28 cellular contexts compared by ENCODE assay signal in the genomic region with DNA sequence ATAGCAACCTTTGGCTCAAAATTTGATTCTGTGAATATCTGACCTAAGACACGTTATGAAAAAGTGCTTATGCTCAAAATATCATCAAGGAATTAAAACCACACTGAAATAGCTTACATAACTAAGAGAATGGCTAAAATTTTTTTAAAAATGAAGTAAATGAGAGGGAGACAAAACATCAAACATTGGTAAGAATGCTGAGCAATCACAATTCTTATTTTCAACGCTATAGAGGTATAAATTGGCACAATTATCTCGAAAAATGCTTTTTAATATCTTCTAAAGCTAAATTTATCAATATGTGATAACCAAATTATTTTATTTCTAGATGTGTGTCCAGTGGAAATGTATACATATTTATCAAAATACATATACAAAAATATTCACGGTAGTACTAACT.
"Had no signal": no experiment of that assay in that cellular context is flagged by ENCODE, and none has a peak within 500 bp of the region (broad histone marks: within the 10 kb centered on the region; RNA-seq: fewer than 3 reads in every experiment).

No MANE protein-coding gene starts in this region.

- ATAC-seq: effector memory CD8-positive, alpha-beta T cell; esophagus mucosa; gastrocnemius medialis; heart right ventricle; left cardiac atrium; left lung; left ventricle myocardium superior; lower lobe of right lung; mucosa of descending colon had no signal

- FAIRE-seq: endometrium, islet of Langerhans, keratinocyte had no signal

- H3K4me3 Mint-ChIP-seq: dendritic cell treated with granulocyte-macrophage colony-stimulating factor and Interleukin-4, amounts not matched to agents 40 ng/mL and 50 ng/mL, for 4 days; effector memory CD8-positive, alpha-beta T cell; endodermal cell; mesothelial cell of epicardium; naive B cell had no signal

- H3K9me3 ChIP-seq: colonic mucosa, esophagus squamous epithelium, gastrocnemius medialis, left lung, lower lobe of right lung, mucosa of descending colon had no signal

- H3K4me1 ChIP-seq: colonic mucosa, esophagus squamous epithelium, gastrocnemius medialis, heart right ventricle, left lung, lower lobe of right lung had no signal

- H3K27me3 Mint-ChIP-seq: dendritic cell treated with granulocyte-macrophage colony-stimulating factor and Interleukin-4, amounts not matched to agents 40 ng/mL and 50 ng/mL, for 4 days; effector memory CD8-positive, alpha-beta T cell; naive B cell had no signal

- H3K9me3 Mint-ChIP-seq: dendritic cell treated with granulocyte-macrophage colony-stimulating factor and Interleukin-4, amounts not matched to agents 40 ng/mL and 50 ng/mL, for 4 days had no signal

- H3K4me3 ChIP-seq: colonic mucosa, esophagus squamous epithelium, gastrocnemius medialis, heart right ventricle, left lung, lower lobe of right lung, mucosa of descending colon had no signal

- DNase-seq: colonic mucosa; cortex of kidney; effector CD8-positive, alpha-beta T cell; effector memory CD8-positive, alpha-beta T cell; endodermal cell; erythroblast; esophagus squamous epithelium; foreskin fibroblast; foreskin melanocyte; gastrocnemius medialis; glutamatergic neuron; head of caudate nucleus; heart right ventricle; hippocampal formation; left cardiac atrium; left lung; left ventricle myocardium superior; lower lobe of right lung; mesenchymal stem cell; mucosa of descending colon; naive B cell had no signal

- H3K27ac Mint-ChIP-seq: dendritic cell treated with granulocyte-macrophage colony-stimulating factor and Interleukin-4, amounts not matched to agents 40 ng/mL and 50 ng/mL, for 4 days; effector memory CD8-positive, alpha-beta T cell; endodermal cell; mesothelial cell of epicardium; naive B cell had no signal

- H3K36me3 Mint-ChIP-seq: mesothelial cell of epicardium, naive B cell had no signal

- H3K36me3 ChIP-seq: colonic mucosa, esophagus squamous epithelium, gastrocnemius medialis, heart right ventricle, left lung, lower lobe of right lung had no signal

- H3K27ac ChIP-seq: colonic mucosa, epithelial cell of prostate, esophagus squamous epithelium, gastrocnemius medialis, heart right ventricle, left lung, lower lobe of right lung had no signal

- H3K4me1 Mint-ChIP-seq: naive B cell had no signal

- H3K27me3 ChIP-seq: colonic mucosa, esophagus squamous epithelium, gastrocnemius medialis, heart right ventricle, left lung had no signal
